In the genomic region with DNA sequence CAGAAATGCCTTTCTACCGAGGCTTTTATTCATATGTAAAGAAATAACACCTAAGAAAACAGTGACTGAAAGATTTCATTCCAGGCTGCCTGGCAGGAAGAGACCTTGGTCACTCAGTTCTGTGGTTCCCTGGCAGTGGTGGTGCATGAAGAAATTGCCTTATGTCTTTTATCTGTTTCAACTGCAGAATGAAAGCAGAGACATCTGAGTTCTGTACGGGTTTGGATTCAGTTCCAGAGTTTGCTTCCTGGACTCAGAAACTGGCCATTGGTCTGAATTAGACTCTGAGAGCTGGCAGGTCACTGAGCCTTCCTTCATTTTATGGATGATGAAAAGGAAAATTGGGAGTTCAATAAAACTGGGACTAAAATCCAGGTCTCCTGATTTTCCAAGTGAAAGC, we compare ENCODE assay signal across 20 cellular contexts.
"Had no signal": no experiment of that assay in that cellular context is flagged by ENCODE, and none has a peak within 500 bp of the region (broad histone marks: within the 10 kb centered on the region; RNA-seq: fewer than 3 reads in every experiment).

No MANE protein-coding gene starts in this region.

- H3K9me3 ChIP-seq: esophagus squamous epithelium, gastrocnemius medialis, heart right ventricle, left lung, lower lobe of right lung had no signal

- H3K4me1 ChIP-seq: esophagus squamous epithelium, gastrocnemius medialis, heart right ventricle, left lung, lower lobe of right lung had no signal

- H3K27me3 ChIP-seq: esophagus squamous epithelium, gastrocnemius medialis, left lung had no signal

- H3K27ac ChIP-seq: coronary artery, dorsolateral prefrontal cortex, esophagus squamous epithelium, gastrocnemius medialis, heart right ventricle, left lung, lower lobe of right lung had no signal

- H3K4me3 ChIP-seq: coronary artery, dorsolateral prefrontal cortex, esophagus squamous epithelium, gastrocnemius medialis, heart right ventricle, left lung, lower lobe of right lung, mucosa of descending colon had no signal

- H3K36me3 ChIP-seq: esophagus squamous epithelium, gastrocnemius medialis, heart right ventricle, left lung, lower lobe of right lung had no signal

- ATAC-seq: gastrocnemius medialis, heart right ventricle, left cardiac atrium, left lung, left ventricle myocardium superior, lower lobe of right lung, mucosa of descending colon had no signal

- DNase-seq: dermis blood vessel endothelial cell; effector CD4-positive, alpha-beta T cell; effector memory CD4-positive, alpha-beta T cell; esophagus squamous epithelium; foreskin fibroblast; foreskin melanocyte; gastrocnemius medialis; glutamatergic neuron; head of caudate nucleus; heart right ventricle; hippocampal formation; left cardiac atrium; left lung; left ventricle myocardium superior; lower lobe of right lung; mesenchymal stem cell; mucosa of descending colon; naive B cell had no signal
